Comparison of ENCODE assay signal across 8 cellular contexts in the genomic region with DNA sequence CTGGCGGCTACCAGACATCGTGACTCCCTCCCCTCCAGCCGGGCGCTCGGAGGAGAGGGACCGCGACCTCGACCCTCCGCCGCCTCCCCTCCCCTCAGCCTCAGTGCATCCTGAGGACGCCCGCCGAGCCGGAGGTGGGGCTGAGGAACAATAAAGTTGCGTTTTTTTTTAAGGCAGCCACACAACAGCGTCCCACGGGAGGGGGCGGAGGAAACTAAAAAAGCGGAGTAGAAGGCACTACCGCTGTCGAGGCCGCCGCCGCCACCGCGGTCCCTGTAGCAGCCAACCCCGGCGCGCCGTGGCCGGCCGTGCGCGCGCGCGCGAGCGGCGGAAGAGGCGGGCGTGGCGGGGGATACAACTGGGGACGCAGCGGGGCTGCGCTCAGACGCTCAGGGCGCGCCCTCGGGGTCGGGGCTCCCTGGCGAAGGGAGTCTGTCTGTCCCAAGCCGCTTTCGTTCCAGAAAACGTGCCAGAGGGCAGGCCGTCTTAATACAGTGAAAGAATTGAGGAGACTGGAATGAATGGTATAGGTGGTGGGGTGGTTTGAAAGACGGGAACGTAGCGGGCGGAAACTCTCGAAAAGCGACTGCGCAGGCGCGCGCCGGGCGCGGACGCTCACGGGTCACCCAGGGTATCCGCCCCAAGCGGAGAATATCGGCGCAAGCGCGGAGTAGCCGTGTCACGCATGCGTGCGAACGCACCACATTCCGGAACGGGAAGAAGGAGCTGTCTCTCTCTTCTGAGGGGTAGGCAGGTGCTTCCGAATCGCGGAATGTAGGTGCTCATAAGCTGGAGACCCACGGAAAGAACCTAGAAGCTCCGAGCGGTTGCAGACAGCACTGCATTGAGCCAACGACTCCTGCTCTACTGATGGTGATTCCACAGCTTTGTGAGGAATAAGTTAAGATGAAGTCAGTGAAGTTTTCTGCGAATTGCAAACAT.
DNase-seq lines count a peak whose midpoint lies in the region; FAIRE-seq and TF ChIP-seq lines count a peak whose summit lies in the region.

A gene (minus strand): TSS at position 326 of the 942 bp plus-strand sequence. CDS start 308 bp downstream, at position 18.

- peak within 1 kb of the TSS; percentile 100 for H3K4me2 ChIP-seq in Loucy (ENCODE audit: low read depth, low read length, poor library complexity, severe bottlenecking)

- no peaks in the 10 kb centered on the region for H3K36me3 Mint-ChIP-seq in nephron (ENCODE audit: low read depth)
- H3K36me3 Mint-ChIP-seq in stimulated activated naive CD8-positive, alpha-beta T cell treated with anti-CD3 and anti-CD28 coated beads, Interleukin-15, Interleukin-2, amounts not matched to agents 100 ng/mL and 50 ng/mL, for 24 hours (ENCODE audit: low read depth): peaks cover 20% of the 10 kb centered on the region

- peak within 1 kb of the TSS; percentile 84 for H3K9ac ChIP-seq in Loucy (ENCODE audit: low read depth, low read length, poor library complexity, severe bottlenecking)

- H3K27me3 Mint-ChIP-seq in nephron (ENCODE audit: low read depth): no peaks in the 10 kb centered on the region
- no peaks in the 10 kb centered on the region for H3K27me3 Mint-ChIP-seq in stimulated activated naive CD8-positive, alpha-beta T cell treated with anti-CD3 and anti-CD28 coated beads, Interleukin-15, Interleukin-2, amounts not matched to agents 100 ng/mL and 50 ng/mL, for 24 hours

- peaks cover 29% of the 10 kb centered on the region for H3K4me1 ChIP-seq in Loucy (ENCODE audit: insufficient read depth, low read length, poor library complexity, severe bottlenecking)

- peaks cover 41% of the 10 kb centered on the region for H4K20me1 ChIP-seq in Loucy (ENCODE audit: insufficient read depth, low read length, poor library complexity, severe bottlenecking)

- peaks cover 51% of the 10 kb centered on the region for H3K79me2 ChIP-seq in Loucy (ENCODE audit: insufficient read depth, low read length)

- TF ChIP-seq CTCF in Loucy (conservative IDR thresholded peaks at IDR 0.05; ENCODE audit: low read length) (no peak), fibroblast of pulmonary artery (IDR thresholded peaks at IDR 0.05; ENCODE audit: low read length, missing control alignments) (no peak), nephron (IDR thresholded peaks at IDR 0.05; ENCODE audit: unreplicated experiment in 3 of 3) (peak in 1 of 3 experiments; percentile 10)

- H3K4me3 ChIP-seq in Loucy (ENCODE audit: low read length, poor library complexity, severe bottlenecking) (peak within 1 kb of the TSS; percentile 99), fibroblast of pulmonary artery (replicated peaks; ENCODE audit: low read depth, low read length) (peak within 1 kb of the TSS; percentile 96)

- peak within 1 kb of the TSS; percentile 72 for H2AFZ ChIP-seq in Loucy (ENCODE audit: low read length)

- H3K36me3 ChIP-seq in Loucy (ENCODE audit: insufficient read depth, low read length): no peaks in the 10 kb centered on the region

- no peaks in the 10 kb centered on the region for H3K9me3 Mint-ChIP-seq in nephron
- H3K9me3 Mint-ChIP-seq in stimulated activated naive CD8-positive, alpha-beta T cell treated with anti-CD3 and anti-CD28 coated beads, Interleukin-15, Interleukin-2, amounts not matched to agents 100 ng/mL and 50 ng/mL, for 24 hours: no peaks in the 10 kb centered on the region

- peak; percentile 81 for FAIRE-seq in H54 (lab: Jason Lieb, UNC)

- peak within 1 kb of the TSS; percentile 95 to 99 (median 98) for H3K4me3 Mint-ChIP-seq in nephron
- peak within 1 kb of the TSS; percentile 95 for H3K4me3 Mint-ChIP-seq in stimulated activated naive CD8-positive, alpha-beta T cell treated with anti-CD3 and anti-CD28 coated beads, Interleukin-15, Interleukin-2, amounts not matched to agents 100 ng/mL and 50 ng/mL, for 24 hours

- TF ChIP-seq POLR2A in H54 (IDR thresholded peaks at IDR 0.05; ENCODE audit: low read depth, low read length) (peak; percentile 91), Raji (IDR thresholded peaks at IDR 0.05; ENCODE audit: insufficient read depth, low read depth, low read length) (peak; percentile 94)

- H3K4me1 Mint-ChIP-seq in nephron: peaks cover 35% of the 10 kb centered on the region
- H3K4me1 Mint-ChIP-seq in stimulated activated naive CD8-positive, alpha-beta T cell treated with anti-CD3 and anti-CD28 coated beads, Interleukin-15, Interleukin-2, amounts not matched to agents 100 ng/mL and 50 ng/mL, for 24 hours (ENCODE audit: low read depth): peaks cover 44% of the 10 kb centered on the region

- H3K27me3 ChIP-seq in Loucy (ENCODE audit: insufficient read depth, low read length, poor library complexity, severe bottlenecking): no peaks in the 10 kb centered on the region

- peak; percentile 96 for DNase-seq in ELR (ENCODE audit: low read depth)
- DNase-seq in H54 (ENCODE audit: insufficient read length, low spot score): peak; percentile 90
- peak; percentile 96 for DNase-seq in activated T-helper 9 cell treated with anti-CD3 and anti-CD28 coated beads, Interleukin-2, amount 50 U/mL, for 16 hours (ENCODE audit: low read depth)
- peak; percentile 96 for DNase-seq in fibroblast of pulmonary artery (ENCODE audit: low read depth)

- H3K27ac Mint-ChIP-seq in nephron: peak within 1 kb of the TSS; percentile 93 to 99 (median 98)
- H3K27ac Mint-ChIP-seq in stimulated activated naive CD8-positive, alpha-beta T cell treated with anti-CD3 and anti-CD28 coated beads, Interleukin-15, Interleukin-2, amounts not matched to agents 100 ng/mL and 50 ng/mL, for 24 hours: peak within 1 kb of the TSS; percentile 99

- no peaks in the 10 kb centered on the region for H3K9me2 ChIP-seq in Loucy (replicated peaks; ENCODE audit: low read depth, low read length)

- no peaks in the 10 kb centered on the region for H3K9me3 ChIP-seq in Loucy (ENCODE audit: insufficient read depth, low read depth, low read length)

- no peaks in the 10 kb centered on the region for H3F3A ChIP-seq in Loucy (ENCODE audit: low read depth)

Comparison
In these comparisons a context has a peak if more than half of its experiments do, and no peak if none do; other contexts are left out.
1. Peak in every context shown above with its lines: DNase-seq and H3K4me3 ChIP-seq.